9 cellular contexts compared by ENCODE assay signal in genomic region chr2:27085062-27085669, GRCh38. TPM values are rescaled to one million over a fixed set of nuclear protein-coding genes. Genes with fewer than 3 reads are reported as not detected.
DNase-seq lines count a peak whose midpoint lies in the region; ATAC-seq, FAIRE-seq and TF ChIP-seq lines count a peak whose summit lies in the region.
"Had no signal": no experiment of that assay in that cellular context is flagged by ENCODE, and none has a peak within 500 bp of the region (broad histone marks: within the 10 kb centered on the region; RNA-seq: fewer than 3 reads in every experiment).

No MANE protein-coding gene starts in this region.

- H3K9me3 ChIP-seq in mesodermal cell (ENCODE audit: control insufficient read depth, low read length), result no peaks in the 10 kb centered on the region

- no peak for DNase-seq in activated naive CD4-positive, alpha-beta T cell treated with anti-CD3 and anti-CD28 coated beads, Interleukin-2, amount 50 U/mL, for 72 hours (ENCODE audit: low spot score in 2 of 2)
- no peak for DNase-seq in bronchial epithelial cell (ENCODE audit: low read depth)
- no peak for DNase-seq in type B pancreatic cell (ENCODE audit: extremely low spot score, unreplicated experiment)
- DNase-seq in D341Med (ENCODE audit: low spot score), result no peak
- DNase-seq: T-helper 9 cell had no signal

- no peaks in the 10 kb centered on the region for H3K36me3 ChIP-seq in bronchial epithelial cell (ENCODE audit: control insufficient read depth, insufficient read depth, low read length)
- no peaks in the 10 kb centered on the region for H3K36me3 ChIP-seq in mesodermal cell (ENCODE audit: control insufficient read depth, insufficient read depth, low read length)

- WGBS in mesodermal cell (ENCODE audit: insufficient coverage in 2 of 2), 2 experiments, result 53 to 55% methylated on average over 5 to 7 of the region's 10 CpGs

- no peaks in the 10 kb centered on the region for H3K36me3 Mint-ChIP-seq in activated naive CD4-positive, alpha-beta T cell treated with anti-CD3 and anti-CD28 coated beads, Interleukin-2, amount 50 U/mL, for 24 hours
- H3K36me3 Mint-ChIP-seq in activated naive CD4-positive, alpha-beta T cell treated with anti-CD3 and anti-CD28 coated beads, Interleukin-2, amount 50 U/mL, for 72 hours, result no peaks in the 10 kb centered on the region
- H3K36me3 Mint-ChIP-seq in type B pancreatic cell, result peaks cover 5% of the 10 kb centered on the region

- no peak for FAIRE-seq in bronchial epithelial cell (lab: Jason Lieb, UNC)

- peaks cover 11% of the 10 kb centered on the region for H3K4me1 ChIP-seq in mesodermal cell (ENCODE audit: control insufficient read depth, insufficient read depth, low read length, poor library complexity, severe bottlenecking)

- no peak for ATAC-seq in activated naive CD4-positive, alpha-beta T cell treated with anti-CD3 and anti-CD28 coated beads, Interleukin-2, amount 50 U/mL, for 72 hours
- ATAC-seq in HG03469 (IDR thresholded peaks at IDR 0.05; ENCODE audit: unreplicated experiment), result no peak
- no peak for ATAC-seq in GM19463 (IDR thresholded peaks at IDR 0.05; ENCODE audit: unreplicated experiment)

- H3K4me3 Mint-ChIP-seq in activated naive CD4-positive, alpha-beta T cell treated with anti-CD3 and anti-CD28 coated beads, Interleukin-2, amount 50 U/mL, for 24 hours, result peak overlapping the region; percentile 88
- H3K4me3 Mint-ChIP-seq in type B pancreatic cell, result peak overlapping the region; percentile 72

- H3K27ac ChIP-seq in mesodermal cell (ENCODE audit: low read depth, low read length, severe bottlenecking), result no peak overlapping the region

- H3K9me3 Mint-ChIP-seq in activated naive CD4-positive, alpha-beta T cell treated with anti-CD3 and anti-CD28 coated beads, Interleukin-2, amount 50 U/mL, for 24 hours, result no peaks in the 10 kb centered on the region
- no peaks in the 10 kb centered on the region for H3K9me3 Mint-ChIP-seq in activated naive CD4-positive, alpha-beta T cell treated with anti-CD3 and anti-CD28 coated beads, Interleukin-2, amount 50 U/mL, for 72 hours
- H3K9me3 Mint-ChIP-seq in type B pancreatic cell, result no peaks in the 10 kb centered on the region

- H3K4me3 ChIP-seq in bronchial epithelial cell (ENCODE audit: low read depth, low read length) (peak overlapping the region; percentile 64), mesodermal cell (ENCODE audit: extremely low read depth, insufficient read depth, low read length, poor library complexity, severe bottlenecking) (peak overlapping the region; percentile 66)

- H3K27ac Mint-ChIP-seq in activated naive CD4-positive, alpha-beta T cell treated with anti-CD3 and anti-CD28 coated beads, Interleukin-2, amount 50 U/mL, for 24 hours, result no peak overlapping the region
- H3K27ac Mint-ChIP-seq in activated naive CD4-positive, alpha-beta T cell treated with anti-CD3 and anti-CD28 coated beads, Interleukin-2, amount 50 U/mL, for 72 hours, result peak overlapping the region in 1 of 2 donors; percentile 60
- H3K27ac Mint-ChIP-seq in type B pancreatic cell, result peak overlapping the region; percentile 55

- TF ChIP-seq CTCF in bronchial epithelial cell (IDR thresholded peaks at IDR 0.05; ENCODE audit: insufficient read depth, low read length, severe bottlenecking) (no peak), type B pancreatic cell (conservative IDR thresholded peaks at IDR 0.05) (no peak)

- no peaks in the 10 kb centered on the region for H3K27me3 ChIP-seq in bronchial epithelial cell (ENCODE audit: control insufficient read depth, insufficient read depth, low read length)

- H3K27me3 Mint-ChIP-seq in activated naive CD4-positive, alpha-beta T cell treated with anti-CD3 and anti-CD28 coated beads, Interleukin-2, amount 50 U/mL, for 24 hours, result no peaks in the 10 kb centered on the region
- peaks cover 10% of the 10 kb centered on the region for H3K27me3 Mint-ChIP-seq in type B pancreatic cell

- H3K4me1 Mint-ChIP-seq in activated naive CD4-positive, alpha-beta T cell treated with anti-CD3 and anti-CD28 coated beads, Interleukin-2, amount 50 U/mL, for 24 hours, result peaks cover 25% of the 10 kb centered on the region
- H3K4me1 Mint-ChIP-seq in type B pancreatic cell (ENCODE audit: unreplicated experiment), result peaks cover 13% of the 10 kb centered on the region

RNA-seq across cellular contexts. Expression of gene KHK, which starts 1.4 kb away (rescaled TPM):
- total RNA-seq in activated naive CD4-positive, alpha-beta T cell treated with anti-CD3 and anti-CD28 coated beads, Interleukin-2, amount 50 U/mL, for 72 hours, result 10 to 100 TPM; 10.6 to 16.3 TPM
- total RNA-seq in bronchial epithelial cell (0.53 and 0.77 TPM in 2 replicates), type B pancreatic cell (ENCODE audit: low replicate concordance) (14.7 and 28.4 TPM in 2 replicates)
- polyA plus RNA-seq in mesodermal cell (2013, experiment 1 of 2), result 1.2 TPM
- polyA plus RNA-seq in mesodermal cell (2013, experiment 2 of 2), result 1.1 TPM

RNA-seq across cellular contexts. Expression of gene EMILIN1, which starts 6.8 kb away (rescaled TPM):
- total RNA-seq in activated naive CD4-positive, alpha-beta T cell treated with anti-CD3 and anti-CD28 coated beads, Interleukin-2, amount 50 U/mL, for 72 hours, result under 1 TPM; 0.52 to 0.78 TPM
- total RNA-seq in bronchial epithelial cell (under 0.01 and 1.6 TPM in 2 replicates), type B pancreatic cell (ENCODE audit: low replicate concordance) (2.7 and 60.7 TPM in 2 replicates)
- polyA plus RNA-seq in mesodermal cell (2013, experiment 1 of 2), result 35.8 TPM
- polyA plus RNA-seq in mesodermal cell (2013, experiment 2 of 2), result 26.7 TPM

RNA-seq across cellular contexts. Expression of gene OST4, which starts 13.7 kb away (rescaled TPM):
- total RNA-seq in activated naive CD4-positive, alpha-beta T cell treated with anti-CD3 and anti-CD28 coated beads, Interleukin-2, amount 50 U/mL, for 72 hours, result 100 to 1,000 TPM; 263 to 344 TPM
- total RNA-seq in bronchial epithelial cell (226 and 277 TPM in 2 replicates), type B pancreatic cell (ENCODE audit: low replicate concordance) (298 and 401 TPM in 2 replicates)
- polyA plus RNA-seq in mesodermal cell (2013, experiment 1 of 2), result 352 TPM
- polyA plus RNA-seq in mesodermal cell (2013, experiment 2 of 2), result 309 TPM

RNA-seq across cellular contexts. Expression of gene AGBL5, which starts 33.7 kb away (rescaled TPM):
- 10 to 100 TPM; 14.1 to 21.6 TPM for total RNA-seq in activated naive CD4-positive, alpha-beta T cell treated with anti-CD3 and anti-CD28 coated beads, Interleukin-2, amount 50 U/mL, for 72 hours
- total RNA-seq in bronchial epithelial cell (9.2 and 16.5 TPM in 2 replicates), type B pancreatic cell (ENCODE audit: low replicate concordance) (24.3 and 57.3 TPM in 2 replicates)
- 60.1 TPM for polyA plus RNA-seq in mesodermal cell (2013, experiment 1 of 2)
- 55.2 TPM for polyA plus RNA-seq in mesodermal cell (2013, experiment 2 of 2)

RNA-seq across cellular contexts. Expression of gene CGREF1, which starts 33.8 kb away (rescaled TPM):
- total RNA-seq in activated naive CD4-positive, alpha-beta T cell treated with anti-CD3 and anti-CD28 coated beads, Interleukin-2, amount 50 U/mL, for 72 hours, result 10 to 100 TPM in 1 of 2 donors, under 1 TPM in 1; 0.50 to 15.8 TPM
- total RNA-seq in bronchial epithelial cell (0.26 and 0.53 TPM in 2 replicates), type B pancreatic cell (ENCODE audit: low replicate concordance) (1.8 and 2.4 TPM in 2 replicates)
- 0.26 TPM for polyA plus RNA-seq in mesodermal cell (2013, experiment 1 of 2)
- polyA plus RNA-seq in mesodermal cell (2013, experiment 2 of 2), result 0.20 TPM
